Comparison of ENCODE assay signal across 15 cellular contexts in genomic region chr2:204199357-204199756, GRCh38.
DNase-seq lines count a peak whose midpoint lies in the region; ATAC-seq and TF ChIP-seq lines count a peak whose summit lies in the region.
"Had no signal": no experiment of that assay in that cellular context is flagged by ENCODE, and none has a peak within 500 bp of the region (broad histone marks: within the 10 kb centered on the region; RNA-seq: fewer than 3 reads in every experiment).

No MANE protein-coding gene starts in this region.

- H3K9me3 ChIP-seq in breast epithelium: no peaks in the 10 kb centered on the region
- H3K9me3 ChIP-seq in right lobe of liver: no peaks in the 10 kb centered on the region
- H3K9me3 ChIP-seq in PC-3 (ENCODE audit: low read length): no peaks in the 10 kb centered on the region
- H3K9me3 ChIP-seq: BLaER1 treated with 17β-estradiol and CSF1 and Interleukin-3, amounts not matched to agents 10 nM and 100 nM had no signal

- DNase-seq in MCF 10A (ENCODE audit: unreplicated experiment): peak; percentile 68
- no peak for DNase-seq in breast epithelium (ENCODE audit: low spot score in 2 of 2)
- DNase-seq in right lobe of liver: peak in 1 of 3 donors; percentile 62
- no peak for DNase-seq in superior temporal gyrus (ENCODE audit: extremely low spot score)
- DNase-seq in PC-3: no peak
- DNase-seq: Calu3; CD8-positive, alpha-beta T cell; DMS79 treated with DMSO at 0.1 percent for 48 hours; GF-D8; GOT3; H7 had no signal

- peak; percentile 54 for ATAC-seq in esophagus mucosa
- peak; percentile 78 to 88 (median 83) for ATAC-seq in right lobe of liver
- no peak for ATAC-seq in GM18511 (IDR thresholded peaks at IDR 0.05; ENCODE audit: unreplicated experiment)
- no peak for ATAC-seq in PC-3
- ATAC-seq: CD8-positive, alpha-beta T cell had no signal

- no peaks in the 10 kb centered on the region for H3K9me2 ChIP-seq in PC-3 (replicated peaks; ENCODE audit: low read length)

- 23% methylated on average over 3 of the region's 3 CpGs for WGBS in right lobe of liver (ENCODE audit: insufficient coverage, low coverage, low lambda C conversion rate, missing lambda C conversion rate)

- H3F3A ChIP-seq in PC-3 (ENCODE audit: low read length, unreplicated experiment): no peaks in the 10 kb centered on the region

- no peak overlapping the region for H2AFZ ChIP-seq in PC-3 (ENCODE audit: low read length)

- H3K4me3 ChIP-seq in breast epithelium (no peak overlapping the region), right lobe of liver (peak overlapping the region in 1 of 3 donors; percentile 34), PC-3 (ENCODE audit: low read length) (no peak overlapping the region)
- H3K4me3 ChIP-seq: BLaER1 treated with 17β-estradiol and CSF1 and Interleukin-3, amounts not matched to agents 10 nM and 100 nM had no signal

- H3K9ac ChIP-seq in PC-3 (ENCODE audit: low read length): no peak overlapping the region
- H3K9ac ChIP-seq: BLaER1 treated with 17β-estradiol and CSF1 and Interleukin-3, amounts not matched to agents 10 nM and 100 nM had no signal

- CTCF ChIA-PET in MCF 10A (lab: Yijun Ruan, JAX) (no interaction called here), PC-3 (lab: Charles Lee) (no interaction called here)

- H3K4me1 Mint-ChIP-seq in MCF 10A (ENCODE audit: insufficient read depth, unreplicated experiment): no peaks in the 10 kb centered on the region
- H3K4me1 Mint-ChIP-seq: B cell had no signal

- no peaks in the 10 kb centered on the region for H4K20me1 ChIP-seq in PC-3 (ENCODE audit: low read length)
- H4K20me1 ChIP-seq: BLaER1 treated with 17β-estradiol and CSF1 and Interleukin-3, amounts not matched to agents 10 nM and 100 nM had no signal

- POLR2A ChIA-PET in MCF 10A (lab: Yijun Ruan, JAX): no interaction called here
- POLR2A ChIA-PET in PC-3 (lab: Charles Lee; ENCODE audit: unreplicated experiment): no interaction called here

- no peaks in the 10 kb centered on the region for H3K79me2 ChIP-seq in PC-3 (ENCODE audit: low read length)

- intact Hi-C loops in MCF 10A (cut with micrococcal nuclease) (no loop called here), breast epithelium (cut with DNase I; ENCODE audit: low total_unique reads) (no loop called here), right lobe of liver (cut with DNase I) (no loop called here), PC-3 (cut with micrococcal nuclease) (no loop called here)

- H3K27ac ChIP-seq in breast epithelium (no peak overlapping the region), right lobe of liver (peak overlapping the region in 1 of 3 donors; percentile 42), PC-3 (ENCODE audit: low read length) (no peak overlapping the region)
- H3K27ac ChIP-seq: BLaER1 treated with 17β-estradiol and CSF1 and Interleukin-3, amounts not matched to agents 10 nM and 100 nM had no signal

- no peak overlapping the region for H3K27ac Mint-ChIP-seq in MCF 10A (ENCODE audit: low read depth, unreplicated experiment)
- H3K27ac Mint-ChIP-seq: B cell; CD8-positive, alpha-beta T cell had no signal

- H3K36me3 ChIP-seq in breast epithelium (no peaks in the 10 kb centered on the region), right lobe of liver (no peaks in the 10 kb centered on the region), PC-3 (ENCODE audit: low read depth, low read length) (no peaks in the 10 kb centered on the region)
- H3K36me3 ChIP-seq: BLaER1 treated with 17β-estradiol and CSF1 and Interleukin-3, amounts not matched to agents 10 nM and 100 nM had no signal

- H3K4me3 Mint-ChIP-seq in MCF 10A (ENCODE audit: unreplicated experiment): no peak overlapping the region
- H3K4me3 Mint-ChIP-seq: B cell; CD8-positive, alpha-beta T cell had no signal

- TF ChIP-seq POLR2A in breast epithelium (IDR thresholded peaks at IDR 0.05) (no peak), right lobe of liver (IDR thresholded peaks at IDR 0.05) (no peak)

- H3K27me3 Mint-ChIP-seq in MCF 10A (ENCODE audit: insufficient read depth, unreplicated experiment): peaks cover 10% of the 10 kb centered on the region

- no peaks in the 10 kb centered on the region for H3K9me3 Mint-ChIP-seq in MCF 10A (ENCODE audit: unreplicated experiment)
- H3K9me3 Mint-ChIP-seq: CD8-positive, alpha-beta T cell had no signal

- TF ChIP-seq CTCF in MCF 10A (IDR thresholded peaks at IDR 0.05; ENCODE audit: unreplicated experiment) (no peak), breast epithelium (IDR thresholded peaks at IDR 0.05) (no peak), right lobe of liver (IDR thresholded peaks at IDR 0.05) (no peak), PC-3 (conservative IDR thresholded peaks at IDR 0.05; ENCODE audit: low read depth, low read length) (no peak)

- H3K4me2 ChIP-seq in PC-3 (ENCODE audit: low read length): no peak overlapping the region
- H3K4me2 ChIP-seq: BLaER1 treated with 17β-estradiol and CSF1 and Interleukin-3, amounts not matched to agents 10 nM and 100 nM had no signal

- H3K36me3 Mint-ChIP-seq in MCF 10A (ENCODE audit: insufficient read depth, unreplicated experiment): no peaks in the 10 kb centered on the region
- H3K36me3 Mint-ChIP-seq: CD8-positive, alpha-beta T cell had no signal

- H3K27me3 ChIP-seq in breast epithelium (no peaks in the 10 kb centered on the region), right lobe of liver (no peaks in the 10 kb centered on the region), PC-3 (ENCODE audit: low read length) (peaks cover 59% of the 10 kb centered on the region)
- H3K27me3 ChIP-seq: BLaER1 treated with 17β-estradiol and CSF1 and Interleukin-3, amounts not matched to agents 10 nM and 100 nM had no signal

- BruUV-seq in MCF 10A (replicated peaks; lab: Mats Ljungman, UMichigan): no TSS peak
- BruUV-seq in PC-3 (replicated peaks; lab: Mats Ljungman, UMichigan): no TSS peak

- H3K4me1 ChIP-seq in breast epithelium: no peaks in the 10 kb centered on the region
- peaks cover 0 to 50% (median 11%) of the 10 kb centered on the region in 4 donors for H3K4me1 ChIP-seq in right lobe of liver
- no peaks in the 10 kb centered on the region for H3K4me1 ChIP-seq in PC-3 (ENCODE audit: insufficient read depth, low read length)
- H3K4me1 ChIP-seq: BLaER1 treated with 17β-estradiol and CSF1 and Interleukin-3, amounts not matched to agents 10 nM and 100 nM had no signal

Comparison
In these comparisons a context has a peak if more than half of its experiments do, and no peak if none do; other contexts are left out.
1. ATAC-seq: peak in esophagus mucosa (single experiment) and right lobe of liver (4 of 4); none in GM18511 (single experiment) and PC-3 (single experiment).